ENCODE assay signal across 3 cellular contexts in the genomic region with DNA sequence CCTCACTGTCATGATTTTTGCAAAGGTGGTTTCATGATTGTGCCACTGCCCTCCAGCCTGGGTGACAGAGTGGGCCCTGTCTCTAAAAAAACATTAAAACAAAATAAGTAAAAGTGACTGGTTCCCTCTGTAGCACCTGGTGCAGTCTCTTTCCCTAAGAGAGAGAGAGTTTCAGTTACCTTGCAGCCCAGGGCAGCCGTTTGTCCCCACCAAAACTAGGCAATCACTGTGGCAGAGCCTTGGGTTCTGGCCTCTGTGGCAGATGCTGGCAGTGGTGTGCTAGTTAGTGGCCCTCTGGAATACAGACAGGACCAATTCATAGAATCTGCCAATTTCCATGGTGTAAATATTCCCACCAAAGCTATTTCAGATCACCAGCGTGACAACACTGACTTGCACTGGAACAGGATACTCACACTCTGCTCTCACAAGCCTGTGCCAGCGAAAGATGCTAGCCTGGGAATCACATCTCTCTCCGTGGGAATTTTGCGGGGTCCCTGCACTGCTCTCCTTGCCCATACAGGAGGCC.
TF ChIP-seq lines count a peak whose summit lies in the region.

No MANE protein-coding gene starts in this region.

TF ChIP-seq in GM23338, 12 proteins besides CTCF, POLR2A, EP300 and RAD21 (continues in another document):
- no peak for TF ChIP-seq EZH2phosphoT487 (IDR thresholded peaks at IDR 0.05; ENCODE audit: unreplicated experiment)
- TF ChIP-seq, protein P1, sequence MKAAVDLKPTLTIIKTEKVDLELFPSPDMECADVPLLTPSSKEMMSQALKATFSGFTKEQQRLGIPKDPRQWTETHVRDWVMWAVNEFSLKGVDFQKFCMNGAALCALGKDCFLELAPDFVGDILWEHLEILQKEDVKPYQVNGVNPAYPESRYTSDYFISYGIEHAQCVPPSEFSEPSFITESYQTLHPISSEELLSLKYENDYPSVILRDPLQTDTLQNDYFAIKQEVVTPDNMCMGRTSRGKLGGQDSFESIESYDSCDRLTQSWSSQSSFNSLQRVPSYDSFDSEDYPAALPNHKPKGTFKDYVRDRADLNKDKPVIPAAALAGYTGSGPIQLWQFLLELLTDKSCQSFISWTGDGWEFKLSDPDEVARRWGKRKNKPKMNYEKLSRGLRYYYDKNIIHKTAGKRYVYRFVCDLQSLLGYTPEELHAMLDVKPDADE (IDR thresholded peaks at IDR 0.05) = no peak
- no peak for TF ChIP-seq JUNB (IDR thresholded peaks at IDR 0.05; ENCODE audit: unreplicated experiment)
- TF ChIP-seq, protein P2, sequence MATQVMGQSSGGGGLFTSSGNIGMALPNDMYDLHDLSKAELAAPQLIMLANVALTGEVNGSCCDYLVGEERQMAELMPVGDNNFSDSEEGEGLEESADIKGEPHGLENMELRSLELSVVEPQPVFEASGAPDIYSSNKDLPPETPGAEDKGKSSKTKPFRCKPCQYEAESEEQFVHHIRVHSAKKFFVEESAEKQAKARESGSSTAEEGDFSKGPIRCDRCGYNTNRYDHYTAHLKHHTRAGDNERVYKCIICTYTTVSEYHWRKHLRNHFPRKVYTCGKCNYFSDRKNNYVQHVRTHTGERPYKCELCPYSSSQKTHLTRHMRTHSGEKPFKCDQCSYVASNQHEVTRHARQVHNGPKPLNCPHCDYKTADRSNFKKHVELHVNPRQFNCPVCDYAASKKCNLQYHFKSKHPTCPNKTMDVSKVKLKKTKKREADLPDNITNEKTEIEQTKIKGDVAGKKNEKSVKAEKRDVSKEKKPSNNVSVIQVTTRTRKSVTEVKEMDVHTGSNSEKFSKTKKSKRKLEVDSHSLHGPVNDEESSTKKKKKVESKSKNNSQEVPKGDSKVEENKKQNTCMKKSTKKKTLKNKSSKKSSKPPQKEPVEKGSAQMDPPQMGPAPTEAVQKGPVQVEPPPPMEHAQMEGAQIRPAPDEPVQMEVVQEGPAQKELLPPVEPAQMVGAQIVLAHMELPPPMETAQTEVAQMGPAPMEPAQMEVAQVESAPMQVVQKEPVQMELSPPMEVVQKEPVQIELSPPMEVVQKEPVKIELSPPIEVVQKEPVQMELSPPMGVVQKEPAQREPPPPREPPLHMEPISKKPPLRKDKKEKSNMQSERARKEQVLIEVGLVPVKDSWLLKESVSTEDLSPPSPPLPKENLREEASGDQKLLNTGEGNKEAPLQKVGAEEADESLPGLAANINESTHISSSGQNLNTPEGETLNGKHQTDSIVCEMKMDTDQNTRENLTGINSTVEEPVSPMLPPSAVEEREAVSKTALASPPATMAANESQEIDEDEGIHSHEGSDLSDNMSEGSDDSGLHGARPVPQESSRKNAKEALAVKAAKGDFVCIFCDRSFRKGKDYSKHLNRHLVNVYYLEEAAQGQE (IDR thresholded peaks at IDR 0.05; ENCODE audit: unreplicated experiment) = no peak
- TF ChIP-seq ZNF331 (CRISPR knock-in tag; IDR thresholded peaks at IDR 0.05; ENCODE audit: low read depth) = no peak

TF ChIP-seq in HEK293, 187 proteins besides CTCF, POLR2A, EP300 and RAD21:
- TF ChIP-seq ZNF211 (tag by site-specific recombination; IDR thresholded peaks at IDR 0.05; ENCODE audit: low read depth) (no peak), ZNF621 (tag by site-specific recombination; IDR thresholded peaks at IDR 0.05) (no peak), ZNF10 (tag by site-specific recombination; IDR thresholded peaks at IDR 0.05) (no peak), ZNF112 (tag by site-specific recombination; IDR thresholded peaks at IDR 0.05) (peak; percentile 96), ZNF416 (tag by site-specific recombination; IDR thresholded peaks at IDR 0.05) (no peak)
- TF ChIP-seq, protein P3, sequence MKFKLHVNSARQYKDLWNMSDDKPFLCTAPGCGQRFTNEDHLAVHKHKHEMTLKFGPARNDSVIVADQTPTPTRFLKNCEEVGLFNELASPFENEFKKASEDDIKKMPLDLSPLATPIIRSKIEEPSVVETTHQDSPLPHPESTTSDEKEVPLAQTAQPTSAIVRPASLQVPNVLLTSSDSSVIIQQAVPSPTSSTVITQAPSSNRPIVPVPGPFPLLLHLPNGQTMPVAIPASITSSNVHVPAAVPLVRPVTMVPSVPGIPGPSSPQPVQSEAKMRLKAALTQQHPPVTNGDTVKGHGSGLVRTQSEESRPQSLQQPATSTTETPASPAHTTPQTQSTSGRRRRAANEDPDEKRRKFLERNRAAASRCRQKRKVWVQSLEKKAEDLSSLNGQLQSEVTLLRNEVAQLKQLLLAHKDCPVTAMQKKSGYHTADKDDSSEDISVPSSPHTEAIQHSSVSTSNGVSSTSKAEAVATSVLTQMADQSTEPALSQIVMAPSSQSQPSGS (tag by site-specific recombination; IDR thresholded peaks at IDR 0.05; ENCODE audit: low read depth) = no peak
- TF ChIP-seq, protein P4, sequence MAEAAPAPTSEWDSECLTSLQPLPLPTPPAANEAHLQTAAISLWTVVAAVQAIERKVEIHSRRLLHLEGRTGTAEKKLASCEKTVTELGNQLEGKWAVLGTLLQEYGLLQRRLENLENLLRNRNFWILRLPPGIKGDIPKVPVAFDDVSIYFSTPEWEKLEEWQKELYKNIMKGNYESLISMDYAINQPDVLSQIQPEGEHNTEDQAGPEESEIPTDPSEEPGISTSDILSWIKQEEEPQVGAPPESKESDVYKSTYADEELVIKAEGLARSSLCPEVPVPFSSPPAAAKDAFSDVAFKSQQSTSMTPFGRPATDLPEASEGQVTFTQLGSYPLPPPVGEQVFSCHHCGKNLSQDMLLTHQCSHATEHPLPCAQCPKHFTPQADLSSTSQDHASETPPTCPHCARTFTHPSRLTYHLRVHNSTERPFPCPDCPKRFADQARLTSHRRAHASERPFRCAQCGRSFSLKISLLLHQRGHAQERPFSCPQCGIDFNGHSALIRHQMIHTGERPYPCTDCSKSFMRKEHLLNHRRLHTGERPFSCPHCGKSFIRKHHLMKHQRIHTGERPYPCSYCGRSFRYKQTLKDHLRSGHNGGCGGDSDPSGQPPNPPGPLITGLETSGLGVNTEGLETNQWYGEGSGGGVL (tag by site-specific recombination; IDR thresholded peaks at IDR 0.05) = no peak
- TF ChIP-seq, protein P5, sequence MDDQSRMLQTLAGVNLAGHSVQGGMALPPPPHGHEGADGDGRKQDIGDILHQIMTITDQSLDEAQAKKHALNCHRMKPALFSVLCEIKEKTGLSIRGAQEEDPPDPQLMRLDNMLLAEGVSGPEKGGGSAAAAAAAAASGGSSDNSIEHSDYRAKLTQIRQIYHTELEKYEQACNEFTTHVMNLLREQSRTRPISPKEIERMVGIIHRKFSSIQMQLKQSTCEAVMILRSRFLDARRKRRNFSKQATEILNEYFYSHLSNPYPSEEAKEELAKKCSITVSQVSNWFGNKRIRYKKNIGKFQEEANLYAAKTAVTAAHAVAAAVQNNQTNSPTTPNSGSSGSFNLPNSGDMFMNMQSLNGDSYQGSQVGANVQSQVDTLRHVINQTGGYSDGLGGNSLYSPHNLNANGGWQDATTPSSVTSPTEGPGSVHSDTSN (CRISPR knock-in tag; IDR thresholded peaks at IDR 0.05) = no peak

TF ChIP-seq in H1, 55 proteins besides CTCF, POLR2A, EP300 and RAD21:
- no peak for TF ChIP-seq NRF1 (IDR thresholded peaks at IDR 0.05; ENCODE audit: low read depth, low read length)
TF ChIP-seq in H1: peak in this region for 0.
